24 cellular contexts compared by ENCODE assay signal in genomic region chr14:80572666-80573065, GRCh38.
DNase-seq lines count a peak whose midpoint lies in the region; ATAC-seq and TF ChIP-seq lines count a peak whose summit lies in the region.
"Had no signal": no experiment of that assay in that cellular context is flagged by ENCODE, and none has a peak within 500 bp of the region (broad histone marks: within the 10 kb centered on the region; RNA-seq: fewer than 3 reads in every experiment).

No MANE protein-coding gene starts in this region.

- H2BK5ac ChIP-seq in H9 (ENCODE audit: insufficient read length, low read length): no peak overlapping the region

- H3K4me2 ChIP-seq in H9 (ENCODE audit: insufficient read depth, insufficient read length, low read length): no peak overlapping the region

- H3K27ac ChIP-seq in H9 (ENCODE audit: insufficient read length, low read depth, low read length) (no peak overlapping the region), foreskin keratinocyte (no peak overlapping the region)
- H3K27ac ChIP-seq: RWPE1 had no signal

- H4K91ac ChIP-seq in H9 (ENCODE audit: insufficient read length, low read depth, low read length): no peak overlapping the region

- no peak overlapping the region for H3K56ac ChIP-seq in H9 (ENCODE audit: insufficient read length, low read depth, low read length)

- no peak overlapping the region for H2AK5ac ChIP-seq in H9 (ENCODE audit: insufficient read length, low read length)

- H2BK15ac ChIP-seq in H9 (ENCODE audit: low read depth, low read length): no peak overlapping the region

- ATAC-seq in foreskin keratinocyte: no peak
- no peak for ATAC-seq in GM21619 (IDR thresholded peaks at IDR 0.05; ENCODE audit: unreplicated experiment)
- ATAC-seq in HG03378 (IDR thresholded peaks at IDR 0.05; ENCODE audit: unreplicated experiment): no peak
- ATAC-seq: CD8-positive, alpha-beta T cell; Panc1 had no signal

- no peak overlapping the region for H2BK12ac ChIP-seq in H9 (ENCODE audit: insufficient read length, low read depth, low read length)

- H3K79me1 ChIP-seq in H9 (ENCODE audit: insufficient read depth, low read depth, low read length, poor library complexity, severe bottlenecking): no peaks in the 10 kb centered on the region

- H3K27ac Mint-ChIP-seq in H9 (no peak overlapping the region), chondrocyte (ENCODE audit: unreplicated experiment) (no peak overlapping the region)
- H3K27ac Mint-ChIP-seq: CD8-positive, alpha-beta T cell had no signal

- no peak overlapping the region for H2BK20ac ChIP-seq in H9 (ENCODE audit: low read depth, low read length, poor library complexity, severe bottlenecking)

- no peaks in the 10 kb centered on the region for H4K20me1 ChIP-seq in H9 (ENCODE audit: control insufficient read depth, insufficient read depth, insufficient read length)

- peaks cover 19% of the 10 kb centered on the region in 2 experiments for H3K4me1 Mint-ChIP-seq in H9
- no peaks in the 10 kb centered on the region for H3K4me1 Mint-ChIP-seq in chondrocyte (ENCODE audit: low read depth)

- H3K4ac ChIP-seq in H9 (ENCODE audit: low read depth, low read length): no peak overlapping the region

- DNase-seq in H9: no peak
- no peak for DNase-seq in chondrocyte (ENCODE audit: low spot score)
- no peak for DNase-seq in foreskin keratinocyte
- DNase-seq in T-helper 1 cell: no peak
- DNase-seq in activated naive CD4-positive, alpha-beta T cell treated with Interleukin-2 at 50 U/mL for 16 hours: no peak
- DNase-seq: C1 segment of cervical spinal cord; Caco-2; CD8-positive, alpha-beta T cell; DMS79 treated with DMSO at 0.1 percent for 48 hours; Karpas-422; NCI-H1092 treated with DMSO at 0.1 percent for 48 hours; NCI-H1436; NCI-H187; NCI-H2081 treated with DMSO at 0.1 percent for 48 hours; NCI-H2171; NCI-H226; NCI-H510A; NCI-H69; SHP77 treated with DMSO at 0.1 percent for 48 hours had no signal

- H3K23ac ChIP-seq in H9 (ENCODE audit: insufficient read length, low read depth, low read length): no peak overlapping the region

- no peaks in the 10 kb centered on the region for H3K23me2 ChIP-seq in H9 (ENCODE audit: insufficient read length, low read depth, low read length, poor library complexity, severe bottlenecking)

- no peak overlapping the region for H4K5ac ChIP-seq in H9 (ENCODE audit: insufficient read length, low read depth, low read length)

- no peak overlapping the region for H3K14ac ChIP-seq in H9 (ENCODE audit: insufficient read depth, low read length)

- no peaks in the 10 kb centered on the region for H3K27me3 Mint-ChIP-seq in H9 (ENCODE audit: low read depth)
- H3K27me3 Mint-ChIP-seq in chondrocyte (ENCODE audit: low read depth): no peaks in the 10 kb centered on the region

- no peak overlapping the region for H3K9ac ChIP-seq in H9 (ENCODE audit: extremely low read depth, insufficient read length, low read length)

- H3K18ac ChIP-seq in H9 (ENCODE audit: insufficient read length, low read depth, low read length): no peak overlapping the region

- no peaks in the 10 kb centered on the region for H3K9me3 ChIP-seq in H9 (ENCODE audit: control insufficient read depth, low read depth, low read length)
- H3K9me3 ChIP-seq: Caco-2, HAP-1 had no signal

- no peak overlapping the region for H2BK120ac ChIP-seq in H9 (ENCODE audit: low read depth, low read length, poor library complexity, severe bottlenecking)

- no peak overlapping the region for H3K4me3 Mint-ChIP-seq in H9
- H3K4me3 Mint-ChIP-seq in chondrocyte (ENCODE audit: unreplicated experiment): no peak overlapping the region
- H3K4me3 Mint-ChIP-seq: CD8-positive, alpha-beta T cell had no signal

- H3K36me3 Mint-ChIP-seq in H9 (ENCODE audit: insufficient read depth in 1 of 3, low read depth in 3 of 3) (no peaks in the 10 kb centered on the region), chondrocyte (ENCODE audit: low read depth) (no peaks in the 10 kb centered on the region)
- H3K36me3 Mint-ChIP-seq: CD8-positive, alpha-beta T cell had no signal

- H3K4me1 ChIP-seq in H9 (ENCODE audit: insufficient read depth, low read length) (no peaks in the 10 kb centered on the region), foreskin keratinocyte (peaks cover 7% of the 10 kb centered on the region)

- no CpG with 5 or more reads among the region's 6 CpGs for WGBS in H9 (ENCODE audit: extremely low coverage, insufficient read length, low lambda C conversion rate)

- H3K9me3 Mint-ChIP-seq in H9: no peaks in the 10 kb centered on the region
- H3K9me3 Mint-ChIP-seq in chondrocyte (ENCODE audit: low read depth): no peaks in the 10 kb centered on the region
- H3K9me3 Mint-ChIP-seq: CD8-positive, alpha-beta T cell had no signal

- H3K79me2 ChIP-seq in H9 (ENCODE audit: insufficient read depth, low read length): no peaks in the 10 kb centered on the region

- H3K27me3 ChIP-seq in H9 (ENCODE audit: insufficient read depth, low read length) (no peaks in the 10 kb centered on the region), foreskin keratinocyte (no peaks in the 10 kb centered on the region)

- no peak overlapping the region for H2AFZ ChIP-seq in H9 (ENCODE audit: low read length)

- no peak overlapping the region for H4K8ac ChIP-seq in H9 (replicated peaks; ENCODE audit: insufficient read length, low read depth, low read length)

- no peak overlapping the region for H3T11ph ChIP-seq in H9 (ENCODE audit: low read length)

- peak; percentile 33; the same call in 2 of the 3 replicates for TF ChIP-seq CTCF in H9 (conservative IDR thresholded peaks at IDR 0.05)
- TF ChIP-seq CTCF in chondrocyte (IDR thresholded peaks at IDR 0.05): peak; percentile 26
- peak; percentile 34 for TF ChIP-seq CTCF in foreskin keratinocyte (conservative IDR thresholded peaks at IDR 0.05)
